In genomic region chr9:117116084-117116483, GRCh38 we compare ENCODE assay signal across 20 cellular contexts.
DNase-seq lines count a peak whose midpoint lies in the region; ATAC-seq, FAIRE-seq and TF ChIP-seq lines count a peak whose summit lies in the region.
"Had no signal": no experiment of that assay in that cellular context is flagged by ENCODE, and none has a peak within 500 bp of the region (broad histone marks: within the 10 kb centered on the region; RNA-seq: fewer than 3 reads in every experiment).

No MANE protein-coding gene starts in this region.

- H3K9me3 ChIP-seq in tibial artery: no peaks in the 10 kb centered on the region
- H3K9me3 ChIP-seq: tibial nerve had no signal

- H3K27ac ChIP-seq in tibial artery: no peak overlapping the region
- H3K27ac ChIP-seq: C4-2B, coronary artery, left ventricle myocardium inferior, tibial nerve had no signal

- TF ChIP-seq CTCF in D721Med (IDR thresholded peaks at IDR 0.05; ENCODE audit: insufficient read depth, missing control alignments): no peak
- no peak for TF ChIP-seq CTCF in tibial artery (IDR thresholded peaks at IDR 0.05)

- ATAC-seq in GM18909 (IDR thresholded peaks at IDR 0.05; ENCODE audit: poor library complexity, unreplicated experiment) (peak; percentile 57), GM21723 (IDR thresholded peaks at IDR 0.05; ENCODE audit: unreplicated experiment) (peak; percentile 65), HG03159 (IDR thresholded peaks at IDR 0.05; ENCODE audit: unreplicated experiment) (peak; percentile 85), GM18861 (IDR thresholded peaks at IDR 0.05; ENCODE audit: unreplicated experiment) (no peak)
- ATAC-seq: activated CD4-positive, CD25-positive, alpha-beta regulatory T cell treated with anti-CD3 and anti-CD28 coated beads, Interleukin-2, amount 50 U/mL, for 24 hours had no signal

- H3K36me3 ChIP-seq in tibial artery: no peaks in the 10 kb centered on the region
- H3K36me3 ChIP-seq: left ventricle myocardium inferior, tibial nerve had no signal

- DNase-seq in D721Med (ENCODE audit: insufficient read length, low spot score) (no peak), SK-N-DZ (ENCODE audit: low spot score) (no peak), GM12891 (ENCODE audit: insufficient read length, low spot score) (no peak), tibial artery (no peak)
- DNase-seq: activated CD8-positive, alpha-beta memory T cell treated with anti-CD3 and anti-CD28 coated beads, Interleukin-2, amount 50 U/mL, for 4 hours; activated naive CD4-positive, alpha-beta T cell treated with anti-CD3 and anti-CD28 coated beads for 36 hours; DMS79 treated with DMSO at 0.1 percent for 48 hours; foreskin melanocyte; left ventricle myocardium inferior; NCI-H1436; NCI-H226; Right ventricle myocardium superior had no signal

- H3K4me3 ChIP-seq in tibial artery: no peak overlapping the region
- H3K4me3 ChIP-seq: coronary artery, left ventricle myocardium inferior, tibial nerve had no signal

- FAIRE-seq in D721Med (lab: Jason Lieb, UNC) (peak; percentile 79), GM12891 (lab: Jason Lieb, UNC) (no peak)

- intact Hi-C loops in tibial artery (cut with DNase I; ENCODE audit: low total_unique reads): no loop called here

- no peak for TF ChIP-seq POLR2A in GM12891 (IDR thresholded peaks at IDR 0.05; ENCODE audit: low read depth, low read length)

- H3K27me3 ChIP-seq in tibial artery: no peaks in the 10 kb centered on the region
- H3K27me3 ChIP-seq: tibial nerve had no signal

- no peaks in the 10 kb centered on the region for H3K4me1 ChIP-seq in tibial artery
- H3K4me1 ChIP-seq: left ventricle myocardium inferior, tibial nerve had no signal

TF ChIP-seq in GM12891, 5 proteins besides CTCF, POLR2A, EP300 and RAD21:
- no peak for TF ChIP-seq POLR2AphosphoS5 (IDR thresholded peaks at IDR 0.05; ENCODE audit: low read depth, low read length)
- no peak for TF ChIP-seq SPI1 (IDR thresholded peaks at IDR 0.05; ENCODE audit: low read depth, low read length)
- TF ChIP-seq TAF1 (IDR thresholded peaks at IDR 0.05; ENCODE audit: low read depth, low read length): no peak
- TF ChIP-seq PAX5 (IDR thresholded peaks at IDR 0.05; ENCODE audit: insufficient read depth, low read length, severe bottlenecking): no peak
- TF ChIP-seq POU2F2 (IDR thresholded peaks at IDR 0.05; ENCODE audit: low read depth, low read length): no peak
TF ChIP-seq in GM12891: peak in this region for 0.
